8 cellular contexts compared by ENCODE assay signal in genomic region chr16:72832640-72833039, GRCh38.
DNase-seq lines count a peak whose midpoint lies in the region; ATAC-seq, FAIRE-seq and TF ChIP-seq lines count a peak whose summit lies in the region.

No MANE protein-coding gene starts in this region.

- TF ChIP-seq EP300 in HepG2 (IDR thresholded peaks at IDR 0.05; ENCODE audit: low read depth in 2 of 2, low read length in 2 of 2) (no peak), HepG2 (CRISPR knock-in tag; IDR thresholded peaks at IDR 0.05; ENCODE audit: borderline replicate concordance) (no peak)

- peak; percentile 90 for FAIRE-seq in HepG2 (lab: Jason Lieb, UNC)

- H3K4me3 ChIP-seq in GM23338 (no peak overlapping the region), HepG2 (replicated peaks in 1 of 3; ENCODE audit: insufficient read depth in 1 of 3, low read depth in 2 of 3, low read length in 3 of 3) (no peak overlapping the region)

- H3K4me1 Mint-ChIP-seq in GM23338: peaks cover 6% of the 10 kb centered on the region; the same call in 2 of the 3 replicates
- H3K4me1 Mint-ChIP-seq in central memory CD8-positive, alpha-beta T cell: no peaks in the 10 kb centered on the region

- peak; percentile 94 for ATAC-seq in GM23338
- ATAC-seq in activated CD4-positive, CD25-positive, alpha-beta regulatory T cell treated with anti-CD3 and anti-CD28 coated beads, Interleukin-2, amount 50 U/mL, for 24 hours: peak; percentile 43 to 64
- no peak for ATAC-seq in central memory CD8-positive, alpha-beta T cell (replicated peaks; ENCODE audit: extremely low read depth, poor library complexity, severe bottlenecking)
- peak; percentile 93 for ATAC-seq in HepG2

- H4K20me1 ChIP-seq in GM23338 (replicated peaks; ENCODE audit: insufficient read depth) (no peaks in the 10 kb centered on the region), HepG2 (ENCODE audit: insufficient read depth, low read length) (peaks cover 16% of the 10 kb centered on the region; the same call in 1 of the 2 replicates)

- CTCF ChIA-PET in HepG2 (lab: Yijun Ruan, JAX; ENCODE audit: low intra/inter-chr PET ratio, low total read pairs): interaction anchor here (0.7 to 2.3 kb wide), 5 partner anchors 115 to 364 kb away, joined by 3 to 21 read pairs (median 3); no protein-coding TSS in a partner anchor

- intact Hi-C loops in HepG2 (cut with micrococcal nuclease; ENCODE audit: unreplicated experiment): loop anchor here (1.0 to 10.0 kb wide), 3 partner anchors 116 to 364 kb away; partner anchors contain the start of gene ZFHX3

- no peaks in the 10 kb centered on the region for H3K27me3 ChIP-seq in GM23338 (ENCODE audit: insufficient read depth)
- no peaks in the 10 kb centered on the region for H3K27me3 ChIP-seq in HepG2 (ENCODE audit: control insufficient read depth in 1 of 2, insufficient read depth in 2 of 2, low read length in 2 of 2)

- no TSS peak for BruUV-seq in HepG2 (replicated peaks; lab: Mats Ljungman, UMichigan)

- H3K9me3 ChIP-seq in HepG2 (ENCODE audit: low read length): no peaks in the 10 kb centered on the region

- no peaks in the 10 kb centered on the region for H3K9me2 ChIP-seq in GM23338 (ENCODE audit: insufficient read depth)

- H3K9ac ChIP-seq in HepG2 (ENCODE audit: insufficient read depth, low read depth, low read length): no peak overlapping the region

- in situ Hi-C loops in HepG2 (cut with HindIII; ENCODE audit: extremely low pct_ligation_motif_present, low pct_unique_long_range_greater_than_20kb): loop anchor here (10.0 to 25.0 kb wide), 2 partner anchors 320 to 362 kb away; no protein-coding TSS in a partner anchor

- DNase-seq in GDM1 (lab: John Stamatoyannopoulos, UW): peak; percentile 36
- peak; percentile 82 for DNase-seq in GM23338 (ENCODE audit: low spot score)
- peak; percentile 2 for DNase-seq in NCI-H128 (lab: John Stamatoyannopoulos, UW; ENCODE audit: unreplicated experiment)
- DNase-seq in central memory CD8-positive, alpha-beta T cell (ENCODE audit: low spot score in 2 of 2): peak; percentile 10 to 37
- DNase-seq in HepG2 (ENCODE audit: low spot score): peak; percentile 55
- peak; percentile 59 to 72 for DNase-seq in stimulated activated CD4-positive, alpha-beta T cell treated with anti-CD3 and anti-CD28 coated beads, Interleukin-4, amount 100 ng/mL, for 48 hours (ENCODE audit: low read depth in 2 of 2)
- DNase-seq in cortex of kidney (lab: John Stamatoyannopoulos, UW): no peak

- no peaks in the 10 kb centered on the region for H3F3A ChIP-seq in GM23338 (replicated peaks; ENCODE audit: low read depth)

- peak; percentile 94 to 99 for TF ChIP-seq CTCF in GM23338 (conservative IDR thresholded peaks at IDR 0.05; ENCODE audit: low read depth in 2 of 2)
- peak; percentile 95 for TF ChIP-seq CTCF in HepG2 (CRISPR knock-in tag; IDR thresholded peaks at IDR 0.05)

- 28% methylated on average over 6 of the region's 6 CpGs for WGBS in HepG2 (ENCODE audit: low lambda C conversion rate)

- TF ChIP-seq RAD21 in HepG2 (CRISPR knock-in tag; IDR thresholded peaks at IDR 0.05): peak; percentile 93

- H3K27ac Mint-ChIP-seq in GM23338: no peak overlapping the region
- H3K27ac Mint-ChIP-seq in central memory CD8-positive, alpha-beta T cell (ENCODE audit: low read depth): no peak overlapping the region

- H3K4me3 Mint-ChIP-seq in GM23338: no peak overlapping the region
- H3K4me3 Mint-ChIP-seq in central memory CD8-positive, alpha-beta T cell: no peak overlapping the region

- peaks cover 9% of the 10 kb centered on the region for H3K27me3 Mint-ChIP-seq in GM23338 (ENCODE audit: insufficient read depth, low read depth, poor library complexity)
- no peaks in the 10 kb centered on the region for H3K27me3 Mint-ChIP-seq in central memory CD8-positive, alpha-beta T cell

- no peaks in the 10 kb centered on the region; the same call in 2 of the 3 replicates for H3K36me3 Mint-ChIP-seq in GM23338 (ENCODE audit: low read depth)
- no peaks in the 10 kb centered on the region for H3K36me3 Mint-ChIP-seq in central memory CD8-positive, alpha-beta T cell (ENCODE audit: insufficient read depth)

- no peak overlapping the region for H3K27ac ChIP-seq in GM23338 (ENCODE audit: low read depth)
- H3K27ac ChIP-seq in HepG2 (ENCODE audit: extremely low read length, insufficient read depth, low read length): no peak overlapping the region

- POLR2A ChIA-PET in HepG2 (lab: Yijun Ruan, JAX): interaction anchor here (0.6 to 1.5 kb wide), 5 partner anchors 45 to 364 kb away, joined by 3 to 5 read pairs (median 4); no protein-coding TSS in a partner anchor

- no peaks in the 10 kb centered on the region for H3K79me2 ChIP-seq in GM23338 (replicated peaks; ENCODE audit: insufficient read depth)
- no peaks in the 10 kb centered on the region for H3K79me2 ChIP-seq in HepG2 (ENCODE audit: insufficient read depth, low read length)

- no peaks in the 10 kb centered on the region; the same call in 1 of the 2 replicates for H3K4me1 ChIP-seq in GM23338 (ENCODE audit: insufficient read depth)
- no peaks in the 10 kb centered on the region for H3K4me1 ChIP-seq in HepG2 (ENCODE audit: insufficient read depth, low read length)

- H3K36me3 ChIP-seq in GM23338 (ENCODE audit: insufficient read depth) (no peaks in the 10 kb centered on the region), HepG2 (replicated peaks in 1 of 2; ENCODE audit: control insufficient read depth in 1 of 2, insufficient read depth in 2 of 2, low read length in 2 of 2) (peaks cover 25 to 32% of the 10 kb centered on the region in 2 experiments)

- H3K9me3 Mint-ChIP-seq in GM23338: no peaks in the 10 kb centered on the region
- no peaks in the 10 kb centered on the region for H3K9me3 Mint-ChIP-seq in central memory CD8-positive, alpha-beta T cell

- H3K4me2 ChIP-seq in GM23338 (no peak overlapping the region), HepG2 (ENCODE audit: low read depth, low read length) (no peak overlapping the region)

- no peak for TF ChIP-seq POLR2A in HepG2 (IDR thresholded peaks at IDR 0.05; ENCODE audit: insufficient read depth in 1 of 2, low read depth in 2 of 2, low read length in 2 of 2)

- H2AFZ ChIP-seq in GM23338: no peak overlapping the region
- no peak overlapping the region for H2AFZ ChIP-seq in HepG2 (ENCODE audit: low read length)

TF ChIP-seq in GM23338, 12 proteins besides CTCF, POLR2A, EP300 and RAD21 (continues in another document):
- TF ChIP-seq EZH2 (IDR thresholded peaks at IDR 0.05; ENCODE audit: low read depth, unreplicated experiment): no peak

TF ChIP-seq in HepG2, 621 proteins besides CTCF, POLR2A, EP300 and RAD21 (continues in another document):
- no peak for TF ChIP-seq ETV6 (CRISPR knock-in tag; conservative IDR thresholded peaks at IDR 0.05)
- no peak for TF ChIP-seq PBX3 (CRISPR knock-in tag; IDR thresholded peaks at IDR 0.05; ENCODE audit: borderline replicate concordance)
- TF ChIP-seq ZNF710 (CRISPR knock-in tag; IDR thresholded peaks at IDR 0.05; ENCODE audit: borderline replicate concordance): no peak
- no peak for TF ChIP-seq KAT8 (CRISPR knock-in tag; IDR thresholded peaks at IDR 0.05)
- TF ChIP-seq ZNF605 (CRISPR knock-in tag; IDR thresholded peaks at IDR 0.05): no peak
- no peak for TF ChIP-seq ZNF790 (CRISPR knock-in tag; IDR thresholded peaks at IDR 0.05; ENCODE audit: borderline replicate concordance)
- TF ChIP-seq XRCC5 (optimal IDR thresholded peaks at IDR 0.05; ENCODE audit: low read length): peak; percentile 98
- TF ChIP-seq ZNF232 (CRISPR knock-in tag; IDR thresholded peaks at IDR 0.05; ENCODE audit: borderline replicate concordance): no peak
- TF ChIP-seq HOXA3 (CRISPR knock-in tag; IDR thresholded peaks at IDR 0.05): 0 out of 2 replicates have a peak, but pooled peaks have one; percentile 25
- no peak for TF ChIP-seq THYN1 (CRISPR knock-in tag; IDR thresholded peaks at IDR 0.05; ENCODE audit: borderline replicate concordance, low read depth)
- TF ChIP-seq UBTF (CRISPR knock-in tag; IDR thresholded peaks at IDR 0.05): no peak
- TF ChIP-seq ZKSCAN5 (CRISPR knock-in tag; IDR thresholded peaks at IDR 0.05): no peak
